Comparison of ENCODE assay signal across 15 cellular contexts in the genomic region with DNA sequence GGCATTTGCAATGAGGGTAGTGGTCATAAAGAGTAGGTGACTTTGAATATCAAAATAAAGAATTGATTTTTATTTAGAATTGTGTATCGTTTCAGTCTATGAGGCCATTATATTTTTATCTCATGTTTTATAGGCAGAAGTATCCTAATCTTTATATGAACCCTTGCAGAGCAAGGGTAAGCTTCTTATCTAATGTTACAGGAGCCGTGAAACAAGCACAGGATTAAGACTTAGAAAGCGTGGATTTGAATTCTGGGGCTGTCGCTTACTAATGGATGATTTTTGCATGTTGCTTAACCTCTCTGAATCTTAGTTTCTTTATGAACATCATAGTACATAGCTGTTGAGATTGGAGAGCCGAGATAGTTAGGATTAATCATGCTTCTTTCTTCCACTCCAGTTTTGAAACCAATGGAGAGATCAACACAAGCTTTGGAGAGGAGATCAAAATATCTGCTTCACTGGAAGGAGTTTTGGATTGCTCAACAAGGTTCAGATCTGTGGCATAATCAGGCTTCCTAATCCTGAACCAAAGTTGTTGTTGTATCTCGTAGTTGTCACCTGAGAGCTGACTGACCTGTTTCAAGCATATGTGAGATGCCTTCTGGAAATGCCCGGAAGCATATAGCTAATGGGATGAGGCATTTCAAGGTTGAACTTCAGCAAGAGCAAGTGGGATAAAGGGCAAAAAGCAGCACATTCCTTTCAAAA.
"Had no signal": no experiment of that assay in that cellular context is flagged by ENCODE, and none has a peak within 500 bp of the region (broad histone marks: within the 10 kb centered on the region; RNA-seq: fewer than 3 reads in every experiment).

No MANE protein-coding gene starts in this region.

- ATAC-seq: lower lobe of right lung; SK-N-SH treated with all-trans-retinoic acid at 6 μM for 48 hours; stimulated activated naive B cell treated with anti-CD40 and anti-IgM and Interleukin-4, amounts not matched to agents 10 μg/mL and 1 μg/mL and 100 μg/mL, for 72 hours had no signal

- H3K9me3 ChIP-seq: lower lobe of right lung, spleen had no signal

- H3K4me3 ChIP-seq: lower lobe of right lung, spleen had no signal

- H3K79me2 ChIP-seq: parathyroid adenoma had no signal

- H3K27ac ChIP-seq: lower lobe of right lung, parathyroid adenoma, spleen had no signal

- H2AFZ ChIP-seq: parathyroid adenoma had no signal

- DNase-seq: activated CD4-positive, alpha-beta T cell treated with anti-CD3 and anti-CD28 coated beads, Interleukin-2, amount 50 U/mL, for 1 hour; activated naive CD8-positive, alpha-beta T cell treated with anti-CD3 and anti-CD28 coated beads for 36 hours; effector CD4-positive, alpha-beta T cell; hypothalamus; lower lobe of right lung; midbrain; retina; spleen; stimulated activated CD4-positive, alpha-beta T cell treated with anti-CD3 and anti-CD28 coated beads, Interleukin-1b, Interleukin-23, amount 100 ng/mL, for 48 hours; stimulated activated naive B cell treated with anti-CD40 and anti-IgM and Interleukin-4, amounts not matched to agents 10 μg/mL and 1 μg/mL and 100 μg/mL, for 72 hours had no signal

- H3K4me1 ChIP-seq: lower lobe of right lung, parathyroid adenoma, spleen had no signal

- H3K9ac ChIP-seq: parathyroid adenoma had no signal

- H3K36me3 ChIP-seq: lower lobe of right lung, spleen had no signal

- FAIRE-seq: astrocyte, colon, endothelial cell of umbilical vein had no signal
